21 cellular contexts compared by ENCODE assay signal in genomic region chr20:63748356-63749270, GRCh38. TPM values are rescaled to one million over a fixed set of nuclear protein-coding genes. Genes with fewer than 3 reads are reported as not detected.
A peak's percentile ranks its signal among the peaks of the same experiment; 100 is the strongest.
DNase-seq lines count a peak whose midpoint lies in the region; ATAC-seq and TF ChIP-seq lines count a peak whose summit lies in the region.
"Had no signal": no experiment of that assay in that cellular context is flagged by ENCODE, and none has a peak within 500 bp of the region (broad histone marks: within the 10 kb centered on the region; RNA-seq: fewer than 3 reads in every experiment).

No MANE protein-coding gene starts in this region.

- H3K4me3 ChIP-seq in right atrium auricular region (no peak overlapping the region), endodermal cell (ENCODE audit: low read length) (no peak overlapping the region)
- H3K4me3 ChIP-seq: colonic mucosa, HAP-1, upper lobe of left lung had no signal

- no peak for TF ChIP-seq CTCF in right atrium auricular region (IDR thresholded peaks at IDR 0.05)
- no peak for TF ChIP-seq CTCF in endodermal cell (conservative IDR thresholded peaks at IDR 0.05)

- ATAC-seq in stimulated activated naive B cell treated with anti-CD40 and anti-IgM and Interleukin-4, amounts not matched to agents 10 μg/mL and 1 μg/mL and 100 μg/mL, for 72 hours (replicated peaks), result no peak
- ATAC-seq in HG02571 (IDR thresholded peaks at IDR 0.05; ENCODE audit: unreplicated experiment), result no peak
- ATAC-seq: stimulated activated naive CD8-positive, alpha-beta T cell treated with anti-CD3 and anti-CD28 coated beads, Interleukin-15, Interleukin-2, amounts not matched to agents 100 U/mL and 50 U/mL, for 24 hours had no signal

- WGBS in endodermal cell (ENCODE audit: insufficient coverage in 1 of 2, insufficient read length in 1 of 2), 2 experiments, result 87 to 95% methylated on average over 14 to 24 of the region's 24 CpGs

- peaks cover 4% of the 10 kb centered on the region for H3K4me1 Mint-ChIP-seq in endodermal cell
- H3K4me1 Mint-ChIP-seq in stimulated activated naive B cell treated with anti-CD40 and anti-IgM and Interleukin-4, amounts not matched to agents 10 μg/mL and 1 μg/mL and 100 μg/mL, for 72 hours, result peaks cover 0 to 4% of the 10 kb centered on the region in 2 donors

- no peak overlapping the region for H3K27ac Mint-ChIP-seq in endodermal cell
- peak overlapping the region; percentile 73 for H3K27ac Mint-ChIP-seq in stimulated activated naive B cell treated with anti-CD40 and anti-IgM and Interleukin-4, amounts not matched to agents 10 μg/mL and 1 μg/mL and 100 μg/mL, for 72 hours

- intact Hi-C loops in cardiac septum (cut with DNase I), result no loop called here

- H3K9ac ChIP-seq in endodermal cell (ENCODE audit: extremely low read depth, low read length, poor library complexity, severe bottlenecking), result no peak overlapping the region

- H3K9me3 ChIP-seq in right atrium auricular region (no peaks in the 10 kb centered on the region), endodermal cell (ENCODE audit: control insufficient read depth, low read length) (no peaks in the 10 kb centered on the region)
- H3K9me3 ChIP-seq: colonic mucosa, HAP-1, upper lobe of left lung had no signal

- H3K27me3 ChIP-seq in right atrium auricular region (no peaks in the 10 kb centered on the region), endodermal cell (ENCODE audit: control insufficient read depth, insufficient read depth, low read length, poor library complexity, severe bottlenecking) (no peaks in the 10 kb centered on the region)
- H3K27me3 ChIP-seq: colonic mucosa, upper lobe of left lung had no signal

- H3K36me3 Mint-ChIP-seq in endodermal cell (ENCODE audit: low read depth), result peaks cover 11% of the 10 kb centered on the region
- peaks cover 0 to 3% of the 10 kb centered on the region in 2 donors for H3K36me3 Mint-ChIP-seq in stimulated activated naive B cell treated with anti-CD40 and anti-IgM and Interleukin-4, amounts not matched to agents 10 μg/mL and 1 μg/mL and 100 μg/mL, for 72 hours

- no peaks in the 10 kb centered on the region for H3K9me3 Mint-ChIP-seq in endodermal cell
- peaks cover 0 to 3% of the 10 kb centered on the region in 2 donors for H3K9me3 Mint-ChIP-seq in stimulated activated naive B cell treated with anti-CD40 and anti-IgM and Interleukin-4, amounts not matched to agents 10 μg/mL and 1 μg/mL and 100 μg/mL, for 72 hours

- H3K27ac ChIP-seq in right atrium auricular region (no peak overlapping the region), endodermal cell (ENCODE audit: low read depth, low read length) (no peak overlapping the region)
- H3K27ac ChIP-seq: colonic mucosa, upper lobe of left lung had no signal

- H3K4me3 Mint-ChIP-seq in endodermal cell, result no peak overlapping the region
- no peak overlapping the region for H3K4me3 Mint-ChIP-seq in stimulated activated naive B cell treated with anti-CD40 and anti-IgM and Interleukin-4, amounts not matched to agents 10 μg/mL and 1 μg/mL and 100 μg/mL, for 72 hours

- DNase-seq in cardiac septum (ENCODE audit: low spot score) (peak; percentile 55), right atrium auricular region (ENCODE audit: low spot score) (no peak), HuH-7.5 (ENCODE audit: low spot score) (peak; percentile 19), endodermal cell (peak; percentile 37), Kasumi-1 (lab: John Stamatoyannopoulos, UW) (no peak)
- no peak for DNase-seq in stimulated activated naive B cell treated with anti-CD40 and anti-IgM and Interleukin-4, amounts not matched to agents 10 μg/mL and 1 μg/mL and 100 μg/mL, for 72 hours
- DNase-seq in activated CD8-positive, alpha-beta memory T cell treated with anti-CD3 and anti-CD28 coated beads for 24 hours, result no peak
- DNase-seq: activated gamma-delta T cell treated with Interleukin-2 at 50 U/mL for 16 hours; anterior cingulate cortex; Calu3; colonic mucosa; NCI-H1105; NCI-H2107; NCI-H510A treated with DMSO at 0.1 percent for 48 hours; SHP77; stimulated activated CD4-positive, alpha-beta T cell treated with anti-CD3 and anti-CD28 coated beads, Interleukin-15, amount 100 ng/mL, for 24 hours; stimulated activated naive CD8-positive, alpha-beta T cell treated with anti-CD3 and anti-CD28 coated beads, Interleukin-15, Interleukin-2, amounts not matched to agents 100 U/mL and 50 U/mL, for 24 hours; upper lobe of left lung had no signal

- peaks cover 0 to 3% of the 10 kb centered on the region in 2 donors for H3K4me1 ChIP-seq in right atrium auricular region
- no peaks in the 10 kb centered on the region for H3K4me1 ChIP-seq in endodermal cell (ENCODE audit: control insufficient read depth, insufficient read depth, low read length)
- H3K4me1 ChIP-seq: colonic mucosa, HAP-1, upper lobe of left lung had no signal

- no peaks in the 10 kb centered on the region for H3K27me3 Mint-ChIP-seq in endodermal cell (ENCODE audit: insufficient read depth)
- no peaks in the 10 kb centered on the region for H3K27me3 Mint-ChIP-seq in stimulated activated naive B cell treated with anti-CD40 and anti-IgM and Interleukin-4, amounts not matched to agents 10 μg/mL and 1 μg/mL and 100 μg/mL, for 72 hours

- H3K36me3 ChIP-seq in right atrium auricular region (peaks cover 35% of the 10 kb centered on the region), endodermal cell (ENCODE audit: control insufficient read depth, insufficient read depth, low read length) (peaks cover 16% of the 10 kb centered on the region)
- H3K36me3 ChIP-seq: colonic mucosa had no signal

RNA-seq across cellular contexts. Expression of gene SLC2A4RG, which starts 9.0 kb away (rescaled TPM):
- total RNA-seq in cardiac septum, result 67.8 TPM
- total RNA-seq in right atrium auricular region, result 10 to 100 TPM; 30.1 to 30.7 TPM
- total RNA-seq in endodermal cell, result 100 to 1,000 TPM in 1 of 2 donors, 10 to 100 TPM in 1; 69.3 to 108 TPM
- polyA plus RNA-seq in endodermal cell (2013, experiment 1 of 2), result 89.4 TPM
- polyA plus RNA-seq in endodermal cell (2013, experiment 2 of 2), result 77.8 TPM

RNA-seq across cellular contexts. Expression of gene LIME1, which starts 12.1 kb away (rescaled TPM):
- total RNA-seq in cardiac septum, result 5.0 TPM
- 1 to 10 TPM; 2.4 to 2.5 TPM for total RNA-seq in right atrium auricular region
- total RNA-seq in endodermal cell, result 10 to 100 TPM in 1 of 2 donors, 1 to 10 TPM in 1; 7.6 to 10.1 TPM
- polyA plus RNA-seq in endodermal cell (2013, experiment 1 of 2), result 10.0 TPM
- 9.6 TPM for polyA plus RNA-seq in endodermal cell (2013, experiment 2 of 2)

RNA-seq across cellular contexts. Expression of gene ZGPAT, which starts 40.8 kb away (rescaled TPM):
- total RNA-seq in cardiac septum (16.7 TPM), right atrium auricular region (10 to 100 TPM; 11.9 to 15.1 TPM), endodermal cell (10 to 100 TPM; 28.8 to 29.5 TPM)
- polyA plus RNA-seq in endodermal cell (2013, experiment 1 of 2), result 20.8 TPM
- polyA plus RNA-seq in endodermal cell (2013, experiment 2 of 2), result 22.4 TPM

RNA-seq across cellular contexts. Expression of gene ARFRP1, which starts 40.8 kb away (rescaled TPM):
- total RNA-seq in cardiac septum (40.3 TPM), right atrium auricular region (10 to 100 TPM; 33.5 to 39.4 TPM), endodermal cell (10 to 100 TPM; 41.6 to 46.2 TPM)
- 17.2 TPM for polyA plus RNA-seq in endodermal cell (2013, experiment 1 of 2)
- polyA plus RNA-seq in endodermal cell (2013, experiment 2 of 2), result 13.7 TPM

RNA-seq across cellular contexts. Expression of gene TNFRSF6B, which starts 52.2 kb away (rescaled TPM):
- not detected for total RNA-seq in cardiac septum
- total RNA-seq in right atrium auricular region, result 1 to 10 TPM; 1.2 to 3.8 TPM
- not detected for total RNA-seq in endodermal cell
- polyA plus RNA-seq in endodermal cell (2013, experiment 1 of 2), result 2.0 TPM
- polyA plus RNA-seq in endodermal cell (2013, experiment 2 of 2), result 1.1 TPM
- total RNA-seq: Calu3, G401 had no signal

Comparison
In these comparisons a context has a peak if more than half of its experiments do, and no peak if none do; other contexts are left out.
1. DNase-seq: peak in cardiac septum (single experiment), HuH-7.5 (single experiment) and endodermal cell (single experiment); none in right atrium auricular region (single experiment), stimulated activated naive B cell treated with anti-CD40 and anti-IgM and Interleukin-4, amounts not matched to agents 10 μg/mL and 1 μg/mL and 100 μg/mL, for 72 hours (single experiment), Kasumi-1 (0 of 2) and activated CD8-positive, alpha-beta memory T cell treated with anti-CD3 and anti-CD28 coated beads for 24 hours (single experiment).